12 cellular contexts compared by ENCODE assay signal in the genomic region with DNA sequence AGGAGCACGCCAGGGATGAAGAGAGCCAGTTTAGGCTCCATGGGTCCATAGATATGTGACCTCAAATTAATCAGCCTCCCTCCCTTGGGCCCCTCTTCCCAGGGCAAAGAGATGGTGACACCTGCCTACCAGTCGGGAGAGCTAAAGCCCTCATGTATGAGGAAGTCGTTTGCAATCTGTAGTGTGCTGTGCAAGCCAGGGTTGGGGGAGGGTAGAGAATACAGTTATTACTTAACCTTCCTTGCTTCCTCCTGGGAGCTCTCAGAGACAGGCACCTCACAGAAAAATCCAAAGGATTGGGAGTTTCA. TPM values are rescaled to one million over a fixed set of nuclear protein-coding genes. Genes with fewer than 3 reads are reported as not detected.
A peak's percentile ranks its signal among the peaks of the same experiment; 100 is the strongest.
DNase-seq lines count a peak whose midpoint lies in the region; ATAC-seq and TF ChIP-seq lines count a peak whose summit lies in the region.
"Had no signal": no experiment of that assay in that cellular context is flagged by ENCODE, and none has a peak within 500 bp of the region (broad histone marks: within the 10 kb centered on the region; RNA-seq: fewer than 3 reads in every experiment).

No MANE protein-coding gene starts in this region.

- peak overlapping the region; percentile 70 for H3K4me2 ChIP-seq in Loucy (ENCODE audit: low read depth, low read length, poor library complexity, severe bottlenecking)

- H3K9me3 ChIP-seq in Loucy (ENCODE audit: insufficient read depth, low read depth, low read length) = no peaks in the 10 kb centered on the region
- no peaks in the 10 kb centered on the region for H3K9me3 ChIP-seq in lower lobe of right lung
- H3K9me3 ChIP-seq: sigmoid colon had no signal

- H3K9me2 ChIP-seq in Loucy (replicated peaks; ENCODE audit: low read depth, low read length) = no peaks in the 10 kb centered on the region

- intact Hi-C loops in lower lobe of right lung (cut with DNase I) = no loop called here

- H3K9ac ChIP-seq in Loucy (ENCODE audit: low read depth, low read length, poor library complexity, severe bottlenecking) = peak overlapping the region; percentile 60
- H3K9ac ChIP-seq: GM23248 had no signal

- H3K27me3 ChIP-seq in Loucy (ENCODE audit: insufficient read depth, low read length, poor library complexity, severe bottlenecking) (no peaks in the 10 kb centered on the region), lower lobe of right lung (ENCODE audit: low read depth) (peaks cover 32% of the 10 kb centered on the region), foreskin keratinocyte (peaks cover 6% of the 10 kb centered on the region)

- H3K36me3 ChIP-seq in Loucy (ENCODE audit: insufficient read depth, low read length) (no peaks in the 10 kb centered on the region), lower lobe of right lung (no peaks in the 10 kb centered on the region)
- H3K36me3 ChIP-seq: sigmoid colon had no signal

- peaks cover 70% of the 10 kb centered on the region for H3K4me1 ChIP-seq in Loucy (ENCODE audit: insufficient read depth, low read length, poor library complexity, severe bottlenecking)
- peaks cover 23% of the 10 kb centered on the region for H3K4me1 ChIP-seq in lower lobe of right lung
- H3K4me1 ChIP-seq in foreskin keratinocyte = peaks cover 8% of the 10 kb centered on the region
- H3K4me1 ChIP-seq: sigmoid colon had no signal

- DNase-seq in DMS153 treated with DMSO at 0.1 percent for 48 hours (lab: John Stamatoyannopoulos, UW; ENCODE audit: unreplicated experiment) = peak; percentile 29
- DNase-seq in SKM-1 (lab: John Stamatoyannopoulos, UW; ENCODE audit: unreplicated experiment) = peak; percentile 98
- no peak for DNase-seq in lower lobe of right lung
- DNase-seq in GOT3 (lab: John Stamatoyannopoulos, UW) = no peak
- DNase-seq in foreskin keratinocyte = no peak
- DNase-seq in activated CD4-positive, alpha-beta T cell treated with anti-CD3 and anti-CD28 coated beads for 4 hours = no peak
- no peak for DNase-seq in stimulated activated CD4-positive, alpha-beta T cell treated with anti-CD3 and anti-CD28 coated beads, Interleukin-15, amount 100 ng/mL, for 24 hours
- DNase-seq: activated CD8-positive, alpha-beta memory T cell treated with anti-CD3 and anti-CD28 coated beads, Interleukin-2, amount 50 U/mL, for 48 hours; GM23248; sigmoid colon had no signal

- no peak overlapping the region for H3K27ac ChIP-seq in lower lobe of right lung
- no peak overlapping the region for H3K27ac ChIP-seq in foreskin keratinocyte
- H3K27ac ChIP-seq: C4-2B, GM23248, sigmoid colon had no signal

- H3F3A ChIP-seq in Loucy (ENCODE audit: low read depth) = no peaks in the 10 kb centered on the region

- no peaks in the 10 kb centered on the region for H3K79me2 ChIP-seq in Loucy (ENCODE audit: insufficient read depth, low read length)

- ATAC-seq in lower lobe of right lung (peak; percentile 70 to 84), foreskin keratinocyte (no peak)

- no peak overlapping the region for H2AFZ ChIP-seq in Loucy (ENCODE audit: low read length)
- H2AFZ ChIP-seq: GM23248 had no signal

- TF ChIP-seq CTCF in Loucy (conservative IDR thresholded peaks at IDR 0.05; ENCODE audit: low read length) = no peak
- no peak for TF ChIP-seq CTCF in lower lobe of right lung (IDR thresholded peaks at IDR 0.05)
- TF ChIP-seq CTCF in foreskin keratinocyte (conservative IDR thresholded peaks at IDR 0.05) = no peak

- H3K4me3 ChIP-seq in Loucy (ENCODE audit: low read length, poor library complexity, severe bottlenecking) (peak overlapping the region; percentile 49), lower lobe of right lung (no peak overlapping the region)
- H3K4me3 ChIP-seq: GM23248, sigmoid colon had no signal

- H4K20me1 ChIP-seq in Loucy (ENCODE audit: insufficient read depth, low read length, poor library complexity, severe bottlenecking) = no peaks in the 10 kb centered on the region

RNA-seq across cellular contexts. Expression of gene PGLYRP4, which starts 4.0 kb away (rescaled TPM):
- total RNA-seq in lower lobe of right lung (0.30 TPM), foreskin keratinocyte (0.07 and 0.27 TPM in 2 replicates)
- polyA plus RNA-seq in foreskin keratinocyte = 0.13 and 0.44 TPM in 2 replicates
- total RNA-seq: GM23248, sigmoid colon had no signal
- polyA plus RNA-seq: GM23248 had no signal

RNA-seq across cellular contexts. Expression of gene S100A9, which starts 13.0 kb away (rescaled TPM):
- total RNA-seq in lower lobe of right lung (911 TPM), foreskin keratinocyte (12.1 and 19.1 TPM in 2 replicates)
- 16.0 and 21.7 TPM in 2 replicates for polyA plus RNA-seq in foreskin keratinocyte
- total RNA-seq: GM23248 had no signal
- polyA plus RNA-seq: GM23248 had no signal

RNA-seq across cellular contexts. Expression of gene S100A12, which starts 30.7 kb away (rescaled TPM):
- total RNA-seq in lower lobe of right lung (54.9 TPM), foreskin keratinocyte (not detected in 2 replicates)
- polyA plus RNA-seq in foreskin keratinocyte = not detected in 2 replicates
- total RNA-seq: GM23248, sigmoid colon had no signal
- polyA plus RNA-seq: GM23248 had no signal

RNA-seq across cellular contexts. Expression of gene PGLYRP3, which starts 31.9 kb away (rescaled TPM):
- total RNA-seq in lower lobe of right lung (not detected), foreskin keratinocyte (not detected in 2 replicates)
- 0.06 TPM in 1 of 2 replicates, not detected in the other for polyA plus RNA-seq in foreskin keratinocyte
- total RNA-seq: GM23248, sigmoid colon had no signal
- polyA plus RNA-seq: GM23248 had no signal

RNA-seq across cellular contexts. Expression of gene S100A8, which starts 46.2 kb away (rescaled TPM):
- total RNA-seq in lower lobe of right lung (622 TPM), foreskin keratinocyte (4.1 and 6.2 TPM in 2 replicates)
- polyA plus RNA-seq in foreskin keratinocyte = 5.5 and 6.2 TPM in 2 replicates
- total RNA-seq: GM23248 had no signal
- polyA plus RNA-seq: GM23248 had no signal

Comparison
In these comparisons a context has a peak if more than half of its experiments do, and no peak if none do; other contexts are left out.
1. DNase-seq: peak in DMS153 treated with DMSO at 0.1 percent for 48 hours (single experiment) and SKM-1 (single experiment); none in lower lobe of right lung (single experiment), GOT3 (single experiment), foreskin keratinocyte (0 of 2), activated CD4-positive, alpha-beta T cell treated with anti-CD3 and anti-CD28 coated beads for 4 hours (0 of 2) and stimulated activated CD4-positive, alpha-beta T cell treated with anti-CD3 and anti-CD28 coated beads, Interleukin-15, amount 100 ng/mL, for 24 hours (single experiment).
2. RNA of gene S100A9, which starts 13.0 kb away (total RNA-seq): 911 TPM in lower lobe of right lung (single experiment); 12.1 to 19.1 TPM in foreskin keratinocyte; every median in the first group is over 10 times any median in the second.
3. RNA of gene S100A12, which starts 30.7 kb away (total RNA-seq): 54.9 TPM in lower lobe of right lung (single experiment); not detected in foreskin keratinocyte; every median in the first group is over 10 times any median in the second.